In genomic region chr20:34877002-34877264, GRCh38 we compare ENCODE assay signal across 8 cellular contexts. TPM values are rescaled to one million over a fixed set of nuclear protein-coding genes. Genes with fewer than 3 reads are reported as not detected.
DNase-seq lines count a peak whose midpoint lies in the region; ATAC-seq and TF ChIP-seq lines count a peak whose summit lies in the region.

No MANE protein-coding gene starts in this region.

- DNase-seq in GM23338 (ENCODE audit: low spot score) (peak; percentile 36), WERI-Rb-1 (no peak), foreskin keratinocyte (no peak), skeletal muscle cell (ENCODE audit: low read depth) (no peak), midbrain (lab: John Stamatoyannopoulos, UW) (no peak), NCI-H2171 (lab: John Stamatoyannopoulos, UW) (no peak)

- no peak overlapping the region; the same call in 1 of the 2 replicates for H3K27ac Mint-ChIP-seq in GM23338

- no peak for ATAC-seq in GM23338
- no peak for ATAC-seq in foreskin keratinocyte
- no peak for ATAC-seq in HG03280 (IDR thresholded peaks at IDR 0.05; ENCODE audit: unreplicated experiment)
- no peak for ATAC-seq in GM18858 (IDR thresholded peaks at IDR 0.05; ENCODE audit: unreplicated experiment)

- H2AFZ ChIP-seq in GM23338: peak overlapping the region; percentile 96

- H3K4me1 Mint-ChIP-seq in GM23338: peaks cover 27% of the 10 kb centered on the region

- H3F3A ChIP-seq in GM23338 (replicated peaks; ENCODE audit: low read depth): peaks cover 5% of the 10 kb centered on the region; the same call in 1 of the 2 replicates

- H3K79me2 ChIP-seq in GM23338 (replicated peaks; ENCODE audit: insufficient read depth): peaks cover 29% of the 10 kb centered on the region

- peaks cover 22% of the 10 kb centered on the region for H3K27me3 Mint-ChIP-seq in GM23338 (ENCODE audit: insufficient read depth, low read depth, poor library complexity)

- H3K4me2 ChIP-seq in GM23338: peak overlapping the region; percentile 84

- H3K27ac ChIP-seq in GM23338 (ENCODE audit: low read depth) (no peak overlapping the region), WERI-Rb-1 (no peak overlapping the region), foreskin keratinocyte (peak overlapping the region; percentile 41)

- H3K36me3 ChIP-seq in GM23338 (ENCODE audit: insufficient read depth): no peaks in the 10 kb centered on the region
- H3K36me3 ChIP-seq in WERI-Rb-1: no peaks in the 10 kb centered on the region

- no peaks in the 10 kb centered on the region; the same call in 2 of the 3 replicates for H3K36me3 Mint-ChIP-seq in GM23338 (ENCODE audit: low read depth)

- peaks cover 24% of the 10 kb centered on the region for H3K27me3 ChIP-seq in GM23338 (ENCODE audit: insufficient read depth)
- no peaks in the 10 kb centered on the region for H3K27me3 ChIP-seq in WERI-Rb-1 (ENCODE audit: insufficient read depth, low read depth, severe bottlenecking)
- H3K27me3 ChIP-seq in foreskin keratinocyte: no peaks in the 10 kb centered on the region

- H3K4me3 Mint-ChIP-seq in GM23338: peak overlapping the region; percentile 90

- H3K4me3 ChIP-seq in GM23338 (peak overlapping the region; percentile 95), WERI-Rb-1 (ENCODE audit: low read depth, low read length) (peak overlapping the region; percentile 48), skeletal muscle cell (ENCODE audit: low read depth, low read length) (peak overlapping the region; percentile 85)

- H3K9me2 ChIP-seq in GM23338 (ENCODE audit: insufficient read depth): no peaks in the 10 kb centered on the region

- no peaks in the 10 kb centered on the region for H3K9me3 Mint-ChIP-seq in GM23338

- H3K4me1 ChIP-seq in GM23338 (ENCODE audit: insufficient read depth) (peaks cover 24% of the 10 kb centered on the region), foreskin keratinocyte (peaks cover 8% of the 10 kb centered on the region)

- H4K20me1 ChIP-seq in GM23338 (replicated peaks; ENCODE audit: insufficient read depth): peaks cover 7% of the 10 kb centered on the region; the same call in 1 of the 2 replicates

- TF ChIP-seq CTCF in GM23338 (conservative IDR thresholded peaks at IDR 0.05; ENCODE audit: low read depth in 2 of 2): no peak
- no peak for TF ChIP-seq CTCF in WERI-Rb-1 (IDR thresholded peaks at IDR 0.05; ENCODE audit: low read depth, low read length)
- no peak for TF ChIP-seq CTCF in foreskin keratinocyte (conservative IDR thresholded peaks at IDR 0.05)

- no peaks in the 10 kb centered on the region for H3K9me3 ChIP-seq in WERI-Rb-1 (ENCODE audit: severe bottlenecking)

TF ChIP-seq in GM23338, 12 proteins besides CTCF, POLR2A, EP300 and RAD21:
- TF ChIP-seq ZNF331 (CRISPR knock-in tag; IDR thresholded peaks at IDR 0.05; ENCODE audit: low read depth): no peak
- no peak for TF ChIP-seq ETS1 (IDR thresholded peaks at IDR 0.05)
- TF ChIP-seq STAT1 (IDR thresholded peaks at IDR 0.05; ENCODE audit: unreplicated experiment): no peak

RNA-seq across cellular contexts. Expression of gene ACSS2, which starts 0.5 kb away (rescaled TPM):
- total RNA-seq in GM23338 (2014; rRNA removed; shearing (Covaris generic)): 43.4 and 49.3 TPM in 2 replicates
- polyA plus RNA-seq in GM23338 (2016; fragmentation: Nextera tagmentation; extraction: Ambion mirVana) (26.1 and 26.8 TPM in 2 replicates), foreskin keratinocyte (103 and 134 TPM in 2 replicates)
- 131 and 169 TPM in 2 replicates for total RNA-seq in foreskin keratinocyte

RNA-seq across cellular contexts. Expression of gene GGT7, which starts 4.3 kb away (rescaled TPM):
- total RNA-seq in GM23338 (2014; rRNA removed; shearing (Covaris generic)): 23.6 and 24.9 TPM in 2 replicates
- polyA plus RNA-seq in GM23338 (2016; fragmentation: Nextera tagmentation; extraction: Ambion mirVana): 19.0 and 24.6 TPM in 2 replicates
- 4.3 and 5.7 TPM in 2 replicates for total RNA-seq in foreskin keratinocyte
- 8.5 and 9.3 TPM in 2 replicates for polyA plus RNA-seq in foreskin keratinocyte

RNA-seq across cellular contexts. Expression of gene NCOA6, which starts 51.5 kb away (rescaled TPM):
- total RNA-seq in GM23338 (2014; rRNA removed; shearing (Covaris generic)): 10.6 and 10.8 TPM in 2 replicates
- 15.9 and 17.4 TPM in 2 replicates for polyA plus RNA-seq in GM23338 (2016; fragmentation: Nextera tagmentation; extraction: Ambion mirVana)
- total RNA-seq in foreskin keratinocyte: 16.1 and 17.6 TPM in 2 replicates
- polyA plus RNA-seq in foreskin keratinocyte: 12.2 and 18.1 TPM in 2 replicates
